In genomic region chr17:1486802-1487695, GRCh38 we compare ENCODE assay signal across 7 cellular contexts. TPM values are rescaled to one million over a fixed set of nuclear protein-coding genes. Genes with fewer than 3 reads are reported as not detected.
DNase-seq lines count a peak whose midpoint lies in the region; ATAC-seq and TF ChIP-seq lines count a peak whose summit lies in the region.

No MANE protein-coding gene starts in this region.

- H3K9me3 ChIP-seq in ascending aorta (no peaks in the 10 kb centered on the region), iPS-18a (ENCODE audit: control insufficient read depth, low read depth, low read length) (no peaks in the 10 kb centered on the region), spleen (no peaks in the 10 kb centered on the region)

- WGBS in spleen, 5 donors = 4 to 8% (median 7%) methylated on average over 18 to 74 of the region's 74 CpGs

- no peak for TF ChIP-seq POLR2A in spleen (IDR thresholded peaks at IDR 0.05)

- H3K36me3 ChIP-seq in ascending aorta = peaks cover 16% of the 10 kb centered on the region in 2 donors
- H3K36me3 ChIP-seq in iPS-18a (ENCODE audit: control insufficient read depth, low read depth, low read length) = no peaks in the 10 kb centered on the region
- H3K36me3 ChIP-seq in spleen = peaks cover 0 to 24% (median 6%) of the 10 kb centered on the region in 6 donors

- H3K27me3 ChIP-seq in ascending aorta (no peaks in the 10 kb centered on the region), iPS-18a (ENCODE audit: control insufficient read depth, insufficient read depth, low read length) (peaks cover 42% of the 10 kb centered on the region), spleen (replicated peaks in 1 of 7) (peaks cover 0 to 43% (median 0%) of the 10 kb centered on the region in 7 donors)

- no peak overlapping the region for H3K9ac ChIP-seq in iPS-18a (ENCODE audit: low read length)

- TF ChIP-seq CTCF in GM20000 (IDR thresholded peaks at IDR 0.05; ENCODE audit: extremely low read depth, missing control alignments) (no peak), ascending aorta (IDR thresholded peaks at IDR 0.05) (no peak), spleen (IDR thresholded peaks at IDR 0.05 in 8 of 11, conservative IDR thresholded peaks at IDR 0.05 in 3 of 11) (no peak)

- intact Hi-C loops in ascending aorta (cut with DNase I) = loop anchor here (2.0 to 10.0 kb wide), 2 partner anchors 30 to 228 kb away; partner anchors contain the start of genes CRK and TLCD2
- intact Hi-C loops in spleen (cut with DNase I; ENCODE audit: low total_unique reads) = no loop called here

- H3K4me1 ChIP-seq in ascending aorta (peaks cover 13 to 46% of the 10 kb centered on the region in 2 donors), iPS-18a (ENCODE audit: control insufficient read depth, low read depth, low read length) (peaks cover 6% of the 10 kb centered on the region), spleen (peaks cover 39 to 84% (median 67%) of the 10 kb centered on the region in 6 donors)

- H3K4me3 ChIP-seq in ascending aorta (peak overlapping the region; percentile 93 to 95), iPS-18a (ENCODE audit: low read length) (peak overlapping the region; percentile 62), spleen (peak overlapping the region; percentile 8 to 91 (median 64))

- no peak for ATAC-seq in GM19397 (IDR thresholded peaks at IDR 0.05; ENCODE audit: unreplicated experiment)

- H3K27ac ChIP-seq in ascending aorta = peak overlapping the region; percentile 90 to 99
- no peak overlapping the region for H3K27ac ChIP-seq in iPS-18a (ENCODE audit: low read length)
- H3K27ac ChIP-seq in spleen = peak overlapping the region; percentile 67 to 95 (median 92)

- peak; percentile 86 for DNase-seq in GM20000 (ENCODE audit: low spot score)
- peak; percentile 74 for DNase-seq in T follicular helper cell (ENCODE audit: low read depth)
- peak; percentile 56 to 95 for DNase-seq in ascending aorta (ENCODE audit: low spot score in 2 of 2)
- peak; percentile 91 for DNase-seq in spleen
- no peak for DNase-seq in putamen (ENCODE audit: low spot score)

RNA-seq across cellular contexts. Expression of gene MYO1C, which starts 5.4 kb away (rescaled TPM):
- 251 TPM for total RNA-seq in ascending aorta
- 100 to 1,000 TPM in 2 of 7 donors, 10 to 100 TPM in 5; 49.2 to 135 (median 81.6) TPM for total RNA-seq in spleen
- 10 to 100 TPM; 14.6 to 21.6 (median 14.6) TPM for polyA plus RNA-seq in spleen

RNA-seq across cellular contexts. Expression of gene INPP5K, which starts 29.4 kb away (rescaled TPM):
- total RNA-seq in ascending aorta = 73.7 TPM
- 100 to 1,000 TPM in 1 of 7 donors, 10 to 100 TPM in 6; 43.1 to 107 (median 55.2) TPM for total RNA-seq in spleen
- 10 to 100 TPM; 22.3 to 35.8 (median 23.4) TPM for polyA plus RNA-seq in spleen

RNA-seq across cellular contexts. Expression of gene CRK, which starts 31.0 kb away (rescaled TPM):
- total RNA-seq in ascending aorta (83.4 TPM), spleen (10 to 100 TPM; 39.3 to 54.6 (median 48.2) TPM)
- 10 to 100 TPM; 11.7 to 20.7 (median 12.0) TPM for polyA plus RNA-seq in spleen
